1 cellular context compared by ENCODE assay signal in genomic region chr21:28884481-28884880, GRCh38.
TF ChIP-seq lines count a peak whose summit lies in the region.

No MANE protein-coding gene starts in this region.

TF ChIP-seq in GM12878, 131 proteins besides CTCF, POLR2A, EP300 and RAD21 (continued from another document):
- no peak for TF ChIP-seq ELK1 (IDR thresholded peaks at IDR 0.05; ENCODE audit: low read depth, low read length)
- TF ChIP-seq SPI1 (IDR thresholded peaks at IDR 0.05; ENCODE audit: borderline replicate concordance, insufficient read depth, low read depth, low read length): peak; percentile 30; the same call in 1 of the 2 replicates
- no peak for TF ChIP-seq SREBF1 (IDR thresholded peaks at IDR 0.05; ENCODE audit: low read length)
- 0 out of 2 replicates have a peak, but pooled peaks have one; percentile 26 for TF ChIP-seq PML (IDR thresholded peaks at IDR 0.05; ENCODE audit: low read length)
- 0 out of 2 replicates have a peak, but pooled peaks have one; percentile 25 for TF ChIP-seq NFIC (IDR thresholded peaks at IDR 0.05; ENCODE audit: low read depth, low read length)
- TF ChIP-seq, protein P1, sequence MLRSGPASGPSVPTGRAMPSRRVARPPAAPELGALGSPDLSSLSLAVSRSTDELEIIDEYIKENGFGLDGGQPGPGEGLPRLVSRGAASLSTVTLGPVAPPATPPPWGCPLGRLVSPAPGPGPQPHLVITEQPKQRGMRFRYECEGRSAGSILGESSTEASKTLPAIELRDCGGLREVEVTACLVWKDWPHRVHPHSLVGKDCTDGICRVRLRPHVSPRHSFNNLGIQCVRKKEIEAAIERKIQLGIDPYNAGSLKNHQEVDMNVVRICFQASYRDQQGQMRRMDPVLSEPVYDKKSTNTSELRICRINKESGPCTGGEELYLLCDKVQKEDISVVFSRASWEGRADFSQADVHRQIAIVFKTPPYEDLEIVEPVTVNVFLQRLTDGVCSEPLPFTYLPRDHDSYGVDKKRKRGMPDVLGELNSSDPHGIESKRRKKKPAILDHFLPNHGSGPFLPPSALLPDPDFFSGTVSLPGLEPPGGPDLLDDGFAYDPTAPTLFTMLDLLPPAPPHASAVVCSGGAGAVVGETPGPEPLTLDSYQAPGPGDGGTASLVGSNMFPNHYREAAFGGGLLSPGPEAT (IDR thresholded peaks at IDR 0.05; ENCODE audit: low read depth): peak; percentile 22; the same call in 1 of the 2 replicates
TF ChIP-seq in GM12878: peak in this region for 6.
